15 cellular contexts compared by ENCODE assay signal in genomic region chr3:187430576-187430975, GRCh38.
DNase-seq lines count a peak whose midpoint lies in the region; ATAC-seq, FAIRE-seq and TF ChIP-seq lines count a peak whose summit lies in the region.
"Had no signal": no experiment of that assay in that cellular context is flagged by ENCODE, and none has a peak within 500 bp of the region (broad histone marks: within the 10 kb centered on the region; RNA-seq: fewer than 3 reads in every experiment).

No MANE protein-coding gene starts in this region.

- no peak overlapping the region for H2BK15ac ChIP-seq in H1 (ENCODE audit: low read length)

- H3K36me3 Mint-ChIP-seq in progenitor cell of endocrine pancreas (ENCODE audit: insufficient read depth) = no peaks in the 10 kb centered on the region
- no peaks in the 10 kb centered on the region for H3K36me3 Mint-ChIP-seq in T-helper 2 cell treated with Interferon-gamma antibody and Interleukin-4, amounts not matched to agents 5 μg/mL and 100 μg/mL, for 36 hours (ENCODE audit: low read depth)

- H3K23me2 ChIP-seq in H1 (ENCODE audit: low read depth, low read length) = no peaks in the 10 kb centered on the region

- TF ChIP-seq RAD21 in SK-N-SH (IDR thresholded peaks at IDR 0.05; ENCODE audit: low read length) (no peak), H1 (IDR thresholded peaks at IDR 0.05 in 1 of 2, conservative IDR thresholded peaks at IDR 0.05 in 1 of 2; ENCODE audit: low read depth in 2 of 2, low read length in 2 of 2) (peak in 1 of 2 experiments; percentile 72; a peak in 3 of 4 replicates)

- H3K9me2 ChIP-seq in SK-N-SH = no peaks in the 10 kb centered on the region

- H3K9me3 ChIP-seq in SK-N-SH = no peaks in the 10 kb centered on the region
- H3K9me3 ChIP-seq in H1 (ENCODE audit: insufficient read depth in 2 of 2, low read depth in 1 of 2, low read length in 1 of 2) = no peaks in the 10 kb centered on the region
- H3K9me3 ChIP-seq in smooth muscle cell (replicated peaks; ENCODE audit: low read depth) = no peaks in the 10 kb centered on the region
- H3K9me3 ChIP-seq: thyroid gland had no signal

- DNase-seq in SK-N-SH = no peak
- no peak for DNase-seq in LNCaP clone FGC (ENCODE audit: low read depth)
- no peak for DNase-seq in H1 (ENCODE audit: low read depth in 1 of 2, low spot score in 2 of 2)
- no peak for DNase-seq in progenitor cell of endocrine pancreas (ENCODE audit: low spot score, unreplicated experiment)
- no peak for DNase-seq in T-helper 2 cell treated with Interferon-gamma antibody and Interleukin-4, amounts not matched to agents 5 μg/mL and 100 μg/mL, for 36 hours (ENCODE audit: low spot score)
- no peak for DNase-seq in smooth muscle cell (lab: John Stamatoyannopoulos, UW; ENCODE audit: unreplicated experiment)
- DNase-seq: amniotic stem cell, NCI-H1417 treated with DMSO at 0.1 percent for 48 hours, NCI-H446, thyroid gland had no signal

- TF ChIP-seq EP300 in SK-N-SH (IDR thresholded peaks at IDR 0.05; ENCODE audit: borderline replicate concordance in 1 of 2, low read depth in 1 of 2, low read length in 1 of 2) (no peak), H1 (IDR thresholded peaks at IDR 0.05; ENCODE audit: borderline replicate concordance in 1 of 2, low read depth in 2 of 2, low read length in 2 of 2) (no peak)

- no peak for TF ChIP-seq POLR2A in H1 (IDR thresholded peaks at IDR 0.05; ENCODE audit: control extremely low read depth in 1 of 2, low read depth in 2 of 2, low read length in 2 of 2)

- H4K91ac ChIP-seq in H1 (replicated peaks; ENCODE audit: insufficient read length, low read length) = no peak overlapping the region

- peaks cover 11% of the 10 kb centered on the region for H3K9me3 Mint-ChIP-seq in progenitor cell of endocrine pancreas (ENCODE audit: low read depth)
- no peaks in the 10 kb centered on the region for H3K9me3 Mint-ChIP-seq in T-helper 2 cell treated with Interferon-gamma antibody and Interleukin-4, amounts not matched to agents 5 μg/mL and 100 μg/mL, for 36 hours
- H3K9me3 Mint-ChIP-seq: activated T-helper 2 cell treated with anti-CD3 and anti-CD28 coated beads, Interferon-gamma antibody, Interleukin-2, Interleukin-4, amounts not matched to agents 10 μg/mL and 5 μg/mL and 100 μg/mL, durations not matched to agents 14 hours and 24 hours and 36 hours had no signal

- no peaks in the 10 kb centered on the region for H3K79me1 ChIP-seq in H1 (ENCODE audit: low read depth, low read length)

- no peak overlapping the region for H4K5ac ChIP-seq in H1 (ENCODE audit: insufficient read length, low read depth, low read length)

- no peaks in the 10 kb centered on the region for H3F3A ChIP-seq in SK-N-SH (replicated peaks; ENCODE audit: insufficient read depth)
- no peaks in the 10 kb centered on the region for H3F3A ChIP-seq in smooth muscle cell (ENCODE audit: low read depth)

- ATAC-seq in SK-N-SH treated with all-trans-retinoic acid at 6 μM for 48 hours = no peak
- ATAC-seq in GM21529 (IDR thresholded peaks at IDR 0.05; ENCODE audit: unreplicated experiment) = no peak

- H2AFZ ChIP-seq in SK-N-SH (ENCODE audit: low read depth) (no peak overlapping the region), H1 (ENCODE audit: low read length) (no peak overlapping the region), smooth muscle cell (ENCODE audit: low read depth) (no peak overlapping the region)

- H3K27me3 ChIP-seq in SK-N-SH (ENCODE audit: insufficient read depth) (no peaks in the 10 kb centered on the region), H1 (replicated peaks in 1 of 4; ENCODE audit: control insufficient read depth in 3 of 4, extremely low read depth in 1 of 4, insufficient read depth in 3 of 4, low read length in 3 of 4) (no peaks in the 10 kb centered on the region), smooth muscle cell (ENCODE audit: low read depth) (no peaks in the 10 kb centered on the region)
- H3K27me3 ChIP-seq: thyroid gland had no signal

- POLR2A ChIA-PET in SK-N-SH (lab: Yijun Ruan, JAX) (no interaction called here), H1 (lab: Charles Lee; ENCODE audit: partially characterized antibody) (no interaction called here)

- TF ChIP-seq CTCF in SK-N-SH (IDR thresholded peaks at IDR 0.05) (peak; percentile 28; the same call in 1 of the 2 replicates), LNCaP clone FGC (IDR thresholded peaks at IDR 0.05; ENCODE audit: control insufficient read depth, extremely low read depth, insufficient read depth) (peak; percentile 36), H1 (IDR thresholded peaks at IDR 0.05; ENCODE audit: control extremely low read depth in 1 of 3, insufficient read depth in 1 of 3, low read depth in 1 of 3, low read length in 3 of 3) (peak; percentile 17 to 58 (median 56)), progenitor cell of endocrine pancreas (IDR thresholded peaks at IDR 0.05; ENCODE audit: unreplicated experiment) (no peak), smooth muscle cell (IDR thresholded peaks at IDR 0.05; ENCODE audit: borderline replicate concordance, insufficient read depth, poor library complexity, severe bottlenecking) (no peak)

- no peak overlapping the region for H2BK120ac ChIP-seq in H1 (replicated peaks; ENCODE audit: low read depth, low read length)

- no peak overlapping the region for H3K14ac ChIP-seq in H1 (ENCODE audit: insufficient read length)

- H3K27ac Mint-ChIP-seq in progenitor cell of endocrine pancreas = peak overlapping the region; percentile 49
- no peak overlapping the region for H3K27ac Mint-ChIP-seq in T-helper 2 cell treated with Interferon-gamma antibody and Interleukin-4, amounts not matched to agents 5 μg/mL and 100 μg/mL, for 36 hours
- H3K27ac Mint-ChIP-seq: activated T-helper 2 cell treated with anti-CD3 and anti-CD28 coated beads, Interferon-gamma antibody, Interleukin-2, Interleukin-4, amounts not matched to agents 10 μg/mL and 5 μg/mL and 100 μg/mL, durations not matched to agents 14 hours and 24 hours and 36 hours had no signal

- WGBS in SK-N-SH (ENCODE audit: low lambda C conversion rate) = 18% methylated on average over 5 of the region's 5 CpGs
- 83% methylated on average over 5 of the region's 5 CpGs; no CpG with 5 or more reads in 1 of the 2 experiments for WGBS in H1 (ENCODE audit: extremely low coverage in 1 of 2, insufficient coverage in 1 of 2, insufficient read length in 1 of 2, insufficient replicate concordance in 2 of 2, low coverage in 1 of 2, low lambda C conversion rate in 2 of 2, missing lambda C conversion rate in 1 of 2), 2 experiments
- 70% methylated on average over 5 of the region's 5 CpGs for WGBS in smooth muscle cell (ENCODE audit: low lambda C conversion rate)

- H4K20me1 ChIP-seq in SK-N-SH (ENCODE audit: insufficient read depth) (no peaks in the 10 kb centered on the region), H1 (replicated peaks in 1 of 2; ENCODE audit: control insufficient read depth in 1 of 2, insufficient read depth in 2 of 2, low read length in 2 of 2) (no peaks in the 10 kb centered on the region), smooth muscle cell (ENCODE audit: low read depth) (no peaks in the 10 kb centered on the region)

- H2AK5ac ChIP-seq in H1 (ENCODE audit: low read depth, low read length) = no peak overlapping the region

- H3K23ac ChIP-seq in H1 (ENCODE audit: insufficient read length) = no peak overlapping the region

- H3K4me3 Mint-ChIP-seq in progenitor cell of endocrine pancreas (ENCODE audit: low read depth) = no peak overlapping the region
- H3K4me3 Mint-ChIP-seq in T-helper 2 cell treated with Interferon-gamma antibody and Interleukin-4, amounts not matched to agents 5 μg/mL and 100 μg/mL, for 36 hours = no peak overlapping the region

- H3K4me1 ChIP-seq in SK-N-SH (ENCODE audit: control insufficient read depth in 1 of 2, insufficient read depth in 2 of 2, low read depth in 1 of 2, low read length in 1 of 2) (no peaks in the 10 kb centered on the region), H1 (replicated peaks in 1 of 4; ENCODE audit: control insufficient read depth in 3 of 4, insufficient read depth in 4 of 4, low read length in 3 of 4) (no peaks in the 10 kb centered on the region; a peak in 1 of 7 replicates), smooth muscle cell (ENCODE audit: low read depth) (no peaks in the 10 kb centered on the region)
- H3K4me1 ChIP-seq: thyroid gland had no signal

- H3K4me1 Mint-ChIP-seq in progenitor cell of endocrine pancreas (ENCODE audit: low read depth) = no peaks in the 10 kb centered on the region
- no peaks in the 10 kb centered on the region for H3K4me1 Mint-ChIP-seq in T-helper 2 cell treated with Interferon-gamma antibody and Interleukin-4, amounts not matched to agents 5 μg/mL and 100 μg/mL, for 36 hours (ENCODE audit: low read depth)

- H3K18ac ChIP-seq in H1 (ENCODE audit: extremely low read depth, low read length) = no peak overlapping the region

- H3K4me2 ChIP-seq in SK-N-SH (no peak overlapping the region), H1 (ENCODE audit: insufficient read depth in 1 of 2, low read depth in 2 of 2, low read length in 2 of 2) (no peak overlapping the region), smooth muscle cell (no peak overlapping the region)

- H3K79me2 ChIP-seq in SK-N-SH (ENCODE audit: insufficient read depth) (no peaks in the 10 kb centered on the region), H1 (ENCODE audit: control insufficient read depth in 1 of 2, insufficient read depth in 2 of 2, low read length in 2 of 2) (no peaks in the 10 kb centered on the region), smooth muscle cell (ENCODE audit: low read depth) (no peaks in the 10 kb centered on the region)

- no peaks in the 10 kb centered on the region for H3K27me3 Mint-ChIP-seq in progenitor cell of endocrine pancreas
- peaks cover 8% of the 10 kb centered on the region for H3K27me3 Mint-ChIP-seq in T-helper 2 cell treated with Interferon-gamma antibody and Interleukin-4, amounts not matched to agents 5 μg/mL and 100 μg/mL, for 36 hours (ENCODE audit: low read depth)

- no peak overlapping the region for H2BK20ac ChIP-seq in H1 (ENCODE audit: low read length)

- peak; percentile 50 for FAIRE-seq in H1 (lab: Jason Lieb, UNC)
- FAIRE-seq: colon, endothelial cell of umbilical vein had no signal

- H3K4me3 ChIP-seq in SK-N-SH (ENCODE audit: low read depth in 2 of 2, low read length in 1 of 2) (no peak overlapping the region), LNCaP clone FGC (ENCODE audit: low read depth, low read length) (no peak overlapping the region), H1 (ENCODE audit: extremely low read depth in 1 of 4, insufficient read depth in 2 of 4, low read depth in 3 of 4, low read length in 4 of 4) (no peak overlapping the region), smooth muscle cell (no peak overlapping the region)
- H3K4me3 ChIP-seq: thyroid gland had no signal

- H4K8ac ChIP-seq in H1 (ENCODE audit: extremely low read depth, insufficient read depth, low read length) = no peak overlapping the region

- no peak overlapping the region for H3K9ac ChIP-seq in SK-N-SH
- no peak overlapping the region for H3K9ac ChIP-seq in H1 (replicated peaks in 1 of 4; ENCODE audit: extremely low read depth in 1 of 4, low read depth in 3 of 4, low read length in 3 of 4)
- H3K9ac ChIP-seq in smooth muscle cell (ENCODE audit: low read depth) = no peak overlapping the region

- H2BK12ac ChIP-seq in H1 (ENCODE audit: low read depth, low read length) = no peak overlapping the region

- H2BK5ac ChIP-seq in H1 (ENCODE audit: low read depth, low read length) = peak overlapping the region; percentile 24; the same call in 1 of the 2 replicates

- no peak overlapping the region for H3K4ac ChIP-seq in H1 (replicated peaks; ENCODE audit: insufficient read length, low read depth, low read length)

- no peaks in the 10 kb centered on the region for H3K36me3 ChIP-seq in SK-N-SH (replicated peaks in 1 of 2; ENCODE audit: control insufficient read depth in 1 of 2, insufficient read depth in 2 of 2, low read length in 1 of 2)
- no peaks in the 10 kb centered on the region for H3K36me3 ChIP-seq in H1 (ENCODE audit: control insufficient read depth in 2 of 4, insufficient read depth in 4 of 4, low read length in 3 of 4)
- no peaks in the 10 kb centered on the region for H3K36me3 ChIP-seq in smooth muscle cell (ENCODE audit: low read depth)
- H3K36me3 ChIP-seq: thyroid gland had no signal

- CTCF ChIA-PET in SK-N-SH (lab: Yijun Ruan, JAX) = interaction anchor here (0.9 kb wide), 1 partner anchor 186 kb away, joined by 3 read pairs; no protein-coding TSS in a partner anchor
- CTCF ChIA-PET in H1 (lab: Charles Lee; ENCODE audit: partially characterized antibody) = interaction anchor here (0.7 to 2.2 kb wide), 9 partner anchors 10 to 240 kb away, joined by 3 to 9 read pairs (median 4); partner anchors contain the start of gene SST

- no peak overlapping the region for H3K56ac ChIP-seq in H1 (replicated peaks; ENCODE audit: insufficient read length, low read depth, low read length)

- H3K27ac ChIP-seq in SK-N-SH (ENCODE audit: low read depth in 2 of 2, low read length in 1 of 2) (no peak overlapping the region), H1 (ENCODE audit: low read depth, low read length) (no peak overlapping the region), smooth muscle cell (ENCODE audit: low read depth) (no peak overlapping the region)
- H3K27ac ChIP-seq: thyroid gland had no signal

Comparison
In these comparisons a context has a peak if more than half of its experiments do, and no peak if none do; other contexts are left out.
1. CTCF ChIP-seq: peak in SK-N-SH (single experiment), LNCaP clone FGC (single experiment) and H1 (3 of 3); none in progenitor cell of endocrine pancreas (single experiment) and smooth muscle cell (single experiment).
2. Of the 17 proteins assayed by ChIP-seq in both H1 and SK-N-SH: peak only in H1: none; only in SK-N-SH: none; in both: CTCF; in neither: 15; mixed calls (peak in some experiments, not most) for 1.